Comparison of ENCODE assay signal across 10 cellular contexts in the genomic region with DNA sequence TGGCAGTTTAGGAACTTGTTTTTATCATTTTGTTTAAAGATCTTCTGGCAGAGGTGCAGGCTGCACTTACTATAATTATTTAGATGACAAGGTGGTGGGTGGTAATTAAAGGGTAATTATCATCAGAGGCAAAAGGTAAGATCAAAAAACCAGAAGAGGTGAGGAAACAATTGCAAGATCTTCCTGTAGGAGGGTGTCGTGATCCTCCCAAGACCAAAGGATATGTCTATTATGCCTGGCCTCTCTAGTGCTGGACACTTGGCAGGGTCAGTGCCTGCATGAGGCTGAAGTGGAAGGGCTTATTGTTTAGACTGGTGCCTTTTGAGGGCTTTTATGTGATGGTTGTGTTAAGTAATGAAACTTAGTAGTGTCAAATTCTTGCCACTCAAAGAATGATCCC. TPM values are rescaled to one million over a fixed set of nuclear protein-coding genes. Genes with fewer than 3 reads are reported as not detected.
DNase-seq lines count a peak whose midpoint lies in the region; ATAC-seq and TF ChIP-seq lines count a peak whose summit lies in the region.
"Had no signal": no experiment of that assay in that cellular context is flagged by ENCODE, and none has a peak within 500 bp of the region (broad histone marks: within the 10 kb centered on the region; RNA-seq: fewer than 3 reads in every experiment).

No MANE protein-coding gene starts in this region.

- no peak overlapping the region for H3K27ac Mint-ChIP-seq in activated naive CD4-positive, alpha-beta T cell treated with anti-CD3 and anti-CD28 coated beads, Interleukin-2, amount 50 U/mL, for 24 hours
- no peak overlapping the region for H3K27ac Mint-ChIP-seq in CD14-positive monocyte
- H3K27ac Mint-ChIP-seq: memory B cell had no signal

- H3K27me3 Mint-ChIP-seq in activated naive CD4-positive, alpha-beta T cell treated with anti-CD3 and anti-CD28 coated beads, Interleukin-2, amount 50 U/mL, for 24 hours, result no peaks in the 10 kb centered on the region
- H3K27me3 Mint-ChIP-seq in CD14-positive monocyte (ENCODE audit: low read depth in 3 of 3), result peaks cover 0 to 3% (median 0%) of the 10 kb centered on the region in 3 donors
- H3K27me3 Mint-ChIP-seq: memory B cell had no signal

- no peaks in the 10 kb centered on the region for H3K27me3 ChIP-seq in Panc1 (ENCODE audit: control insufficient read depth, insufficient read depth, low read length)
- H3K27me3 ChIP-seq: suprapubic skin had no signal

- TF ChIP-seq CTCF in Panc1 (IDR thresholded peaks at IDR 0.05) (no peak; the same call in 1 of the 2 replicates), fibroblast of pulmonary artery (IDR thresholded peaks at IDR 0.05; ENCODE audit: low read length, missing control alignments) (peak; percentile 24), CD14-positive monocyte (IDR thresholded peaks at IDR 0.05) (no peak)

- no peaks in the 10 kb centered on the region for H3K9me3 Mint-ChIP-seq in activated naive CD4-positive, alpha-beta T cell treated with anti-CD3 and anti-CD28 coated beads, Interleukin-2, amount 50 U/mL, for 24 hours
- H3K9me3 Mint-ChIP-seq in CD14-positive monocyte, result no peaks in the 10 kb centered on the region
- H3K9me3 Mint-ChIP-seq: memory B cell had no signal

- H3K4me3 Mint-ChIP-seq in activated naive CD4-positive, alpha-beta T cell treated with anti-CD3 and anti-CD28 coated beads, Interleukin-2, amount 50 U/mL, for 24 hours, result peak overlapping the region; percentile 89
- H3K4me3 Mint-ChIP-seq in CD14-positive monocyte, result no peak overlapping the region
- H3K4me3 Mint-ChIP-seq: memory B cell had no signal

- ATAC-seq in Panc1, result no peak
- ATAC-seq in GM18517 (IDR thresholded peaks at IDR 0.05; ENCODE audit: unreplicated experiment), result no peak

- H3K9me3 ChIP-seq in Panc1 (ENCODE audit: control insufficient read depth, insufficient read depth, low read depth, low read length), result no peaks in the 10 kb centered on the region
- H3K9me3 ChIP-seq: suprapubic skin had no signal

- no peaks in the 10 kb centered on the region for H3K36me3 Mint-ChIP-seq in activated naive CD4-positive, alpha-beta T cell treated with anti-CD3 and anti-CD28 coated beads, Interleukin-2, amount 50 U/mL, for 24 hours
- H3K36me3 Mint-ChIP-seq in CD14-positive monocyte, result peaks cover 0 to 6% of the 10 kb centered on the region in 2 donors
- H3K36me3 Mint-ChIP-seq: memory B cell had no signal

- POLR2A ChIA-PET in Panc1 (lab: Charles Lee), result no interaction called here

- H3K4me3 ChIP-seq in Panc1 (ENCODE audit: low read depth in 2 of 2, low read length in 2 of 2) (peak overlapping the region; percentile 72 to 76; a peak in 2 of 4 replicates), fibroblast of pulmonary artery (replicated peaks; ENCODE audit: low read depth, low read length) (no peak overlapping the region)

- in situ Hi-C loops in Panc1 (cut with HindIII; ENCODE audit: low pct_unique_long_range_greater_than_20kb, low sequenced_read_pairs), result no loop called here

- intact Hi-C loops in Panc1 (cut with micrococcal nuclease; ENCODE audit: unreplicated experiment) (loop anchor here (5.0 kb wide), 1 partner anchor 64 kb away; no protein-coding TSS in a partner anchor), CD14-positive monocyte (cut with micrococcal nuclease) (loop anchor here in 1 of 2 donors (5.0 kb wide), 2 partner anchors 59 to 76 kb away; no protein-coding TSS in a partner anchor)

- peaks cover 33% of the 10 kb centered on the region for H3K4me1 ChIP-seq in Panc1 (ENCODE audit: control insufficient read depth, insufficient read depth, low read length)

- H3K4me1 Mint-ChIP-seq in activated naive CD4-positive, alpha-beta T cell treated with anti-CD3 and anti-CD28 coated beads, Interleukin-2, amount 50 U/mL, for 24 hours, result peaks cover 54% of the 10 kb centered on the region
- H3K4me1 Mint-ChIP-seq in CD14-positive monocyte, result peaks cover 40% of the 10 kb centered on the region

- no peak for DNase-seq in activated naive CD4-positive, alpha-beta T cell treated with anti-CD3 and anti-CD28 coated beads, Interleukin-2, amount 50 U/mL, for 16 hours
- DNase-seq in Panc1 (ENCODE audit: low read depth, low spot score) (no peak), fibroblast of pulmonary artery (ENCODE audit: low read depth) (peak; percentile 26), superior temporal gyrus (ENCODE audit: extremely low spot score) (peak; percentile 38), DMS79 (lab: John Stamatoyannopoulos, UW) (no peak), CD14-positive monocyte (ENCODE audit: low spot score) (no peak)

- no TSS peak for BruUV-seq in Panc1 (replicated peaks; lab: Mats Ljungman, UMichigan)

- H3K27ac ChIP-seq in Panc1 (ENCODE audit: low read length), result no peak overlapping the region; the same call in 1 of the 2 replicates
- H3K27ac ChIP-seq: suprapubic skin had no signal

- CTCF ChIA-PET in Panc1 (lab: Charles Lee), result interaction anchor here (0.6 kb wide), 1 partner anchor 48 kb away, joined by 4 read pairs; no protein-coding TSS in a partner anchor

- H3K36me3 ChIP-seq in Panc1 (ENCODE audit: control insufficient read depth, insufficient read depth, low read length), result peaks cover 4% of the 10 kb centered on the region
- H3K36me3 ChIP-seq: suprapubic skin had no signal

RNA-seq across cellular contexts. Expression of gene WAPL, which starts 1.8 kb away (rescaled TPM):
- 56.2 TPM for total RNA-seq in Panc1 (2021; ENCODE audit: unreplicated experiment)
- polyA plus RNA-seq in Panc1 (2012; ENCODE audit: insufficient read length), result 31.9 TPM
- 10 to 100 TPM; 18.3 to 26.5 TPM for polyA plus RNA-seq in CD14-positive monocyte

Comparison
In these comparisons a context has a peak if more than half of its experiments do, and no peak if none do; other contexts are left out.
1. DNase-seq: peak in fibroblast of pulmonary artery (single experiment) and superior temporal gyrus (single experiment); none in activated naive CD4-positive, alpha-beta T cell treated with anti-CD3 and anti-CD28 coated beads, Interleukin-2, amount 50 U/mL, for 16 hours (single experiment), Panc1 (single experiment), DMS79 (single experiment) and CD14-positive monocyte (single experiment).